ENCODE assay signal across 1 cellular context in the genomic region with DNA sequence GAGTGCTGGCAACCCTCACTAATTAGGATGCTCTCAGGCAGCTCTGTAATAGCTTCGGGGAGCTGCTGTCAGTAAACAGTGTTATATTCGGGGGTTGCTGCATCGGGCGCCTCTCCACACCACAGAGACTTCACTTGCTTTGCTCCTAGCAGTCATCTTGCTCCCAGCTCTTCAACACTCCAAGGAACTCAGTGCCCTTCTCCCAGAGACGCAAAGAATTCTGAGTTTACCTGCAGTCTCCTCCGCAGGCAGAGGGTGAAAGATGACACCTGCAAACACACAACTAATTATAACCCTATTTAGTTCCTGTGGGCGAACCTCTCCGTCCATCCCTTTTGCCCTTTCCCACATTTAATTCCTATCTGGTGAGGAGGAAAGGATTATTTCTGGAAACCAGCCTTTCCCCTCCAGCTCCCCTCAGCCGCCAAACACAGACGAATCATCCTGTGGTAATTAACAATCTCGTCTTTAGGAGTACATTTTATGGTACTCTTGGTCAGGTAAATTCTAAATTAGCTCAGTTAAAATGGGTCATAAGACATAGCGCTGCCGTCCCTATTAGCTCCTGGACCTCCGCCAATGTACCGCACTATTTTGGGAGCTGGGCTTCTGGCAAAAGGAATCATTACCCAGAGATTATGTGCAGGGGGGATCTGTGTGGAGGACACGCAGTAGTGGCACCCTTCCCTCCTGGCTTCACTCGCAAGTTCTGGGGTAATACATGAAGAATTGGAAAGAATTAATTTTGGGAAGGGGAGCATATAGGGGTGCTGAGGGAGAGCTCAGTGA.
TF ChIP-seq lines count a peak whose summit lies in the region.

No MANE protein-coding gene starts in this region.

TF ChIP-seq in GM23338, 12 proteins besides CTCF, POLR2A, EP300 and RAD21 (continued from another document):
- TF ChIP-seq, protein P1, sequence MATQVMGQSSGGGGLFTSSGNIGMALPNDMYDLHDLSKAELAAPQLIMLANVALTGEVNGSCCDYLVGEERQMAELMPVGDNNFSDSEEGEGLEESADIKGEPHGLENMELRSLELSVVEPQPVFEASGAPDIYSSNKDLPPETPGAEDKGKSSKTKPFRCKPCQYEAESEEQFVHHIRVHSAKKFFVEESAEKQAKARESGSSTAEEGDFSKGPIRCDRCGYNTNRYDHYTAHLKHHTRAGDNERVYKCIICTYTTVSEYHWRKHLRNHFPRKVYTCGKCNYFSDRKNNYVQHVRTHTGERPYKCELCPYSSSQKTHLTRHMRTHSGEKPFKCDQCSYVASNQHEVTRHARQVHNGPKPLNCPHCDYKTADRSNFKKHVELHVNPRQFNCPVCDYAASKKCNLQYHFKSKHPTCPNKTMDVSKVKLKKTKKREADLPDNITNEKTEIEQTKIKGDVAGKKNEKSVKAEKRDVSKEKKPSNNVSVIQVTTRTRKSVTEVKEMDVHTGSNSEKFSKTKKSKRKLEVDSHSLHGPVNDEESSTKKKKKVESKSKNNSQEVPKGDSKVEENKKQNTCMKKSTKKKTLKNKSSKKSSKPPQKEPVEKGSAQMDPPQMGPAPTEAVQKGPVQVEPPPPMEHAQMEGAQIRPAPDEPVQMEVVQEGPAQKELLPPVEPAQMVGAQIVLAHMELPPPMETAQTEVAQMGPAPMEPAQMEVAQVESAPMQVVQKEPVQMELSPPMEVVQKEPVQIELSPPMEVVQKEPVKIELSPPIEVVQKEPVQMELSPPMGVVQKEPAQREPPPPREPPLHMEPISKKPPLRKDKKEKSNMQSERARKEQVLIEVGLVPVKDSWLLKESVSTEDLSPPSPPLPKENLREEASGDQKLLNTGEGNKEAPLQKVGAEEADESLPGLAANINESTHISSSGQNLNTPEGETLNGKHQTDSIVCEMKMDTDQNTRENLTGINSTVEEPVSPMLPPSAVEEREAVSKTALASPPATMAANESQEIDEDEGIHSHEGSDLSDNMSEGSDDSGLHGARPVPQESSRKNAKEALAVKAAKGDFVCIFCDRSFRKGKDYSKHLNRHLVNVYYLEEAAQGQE (IDR thresholded peaks at IDR 0.05; ENCODE audit: unreplicated experiment): no peak
- no peak for TF ChIP-seq ZNF331 (CRISPR knock-in tag; IDR thresholded peaks at IDR 0.05; ENCODE audit: low read depth)
- TF ChIP-seq POLR2AphosphoS5 (IDR thresholded peaks at IDR 0.05; ENCODE audit: low read depth): no peak
- TF ChIP-seq, protein P2, sequence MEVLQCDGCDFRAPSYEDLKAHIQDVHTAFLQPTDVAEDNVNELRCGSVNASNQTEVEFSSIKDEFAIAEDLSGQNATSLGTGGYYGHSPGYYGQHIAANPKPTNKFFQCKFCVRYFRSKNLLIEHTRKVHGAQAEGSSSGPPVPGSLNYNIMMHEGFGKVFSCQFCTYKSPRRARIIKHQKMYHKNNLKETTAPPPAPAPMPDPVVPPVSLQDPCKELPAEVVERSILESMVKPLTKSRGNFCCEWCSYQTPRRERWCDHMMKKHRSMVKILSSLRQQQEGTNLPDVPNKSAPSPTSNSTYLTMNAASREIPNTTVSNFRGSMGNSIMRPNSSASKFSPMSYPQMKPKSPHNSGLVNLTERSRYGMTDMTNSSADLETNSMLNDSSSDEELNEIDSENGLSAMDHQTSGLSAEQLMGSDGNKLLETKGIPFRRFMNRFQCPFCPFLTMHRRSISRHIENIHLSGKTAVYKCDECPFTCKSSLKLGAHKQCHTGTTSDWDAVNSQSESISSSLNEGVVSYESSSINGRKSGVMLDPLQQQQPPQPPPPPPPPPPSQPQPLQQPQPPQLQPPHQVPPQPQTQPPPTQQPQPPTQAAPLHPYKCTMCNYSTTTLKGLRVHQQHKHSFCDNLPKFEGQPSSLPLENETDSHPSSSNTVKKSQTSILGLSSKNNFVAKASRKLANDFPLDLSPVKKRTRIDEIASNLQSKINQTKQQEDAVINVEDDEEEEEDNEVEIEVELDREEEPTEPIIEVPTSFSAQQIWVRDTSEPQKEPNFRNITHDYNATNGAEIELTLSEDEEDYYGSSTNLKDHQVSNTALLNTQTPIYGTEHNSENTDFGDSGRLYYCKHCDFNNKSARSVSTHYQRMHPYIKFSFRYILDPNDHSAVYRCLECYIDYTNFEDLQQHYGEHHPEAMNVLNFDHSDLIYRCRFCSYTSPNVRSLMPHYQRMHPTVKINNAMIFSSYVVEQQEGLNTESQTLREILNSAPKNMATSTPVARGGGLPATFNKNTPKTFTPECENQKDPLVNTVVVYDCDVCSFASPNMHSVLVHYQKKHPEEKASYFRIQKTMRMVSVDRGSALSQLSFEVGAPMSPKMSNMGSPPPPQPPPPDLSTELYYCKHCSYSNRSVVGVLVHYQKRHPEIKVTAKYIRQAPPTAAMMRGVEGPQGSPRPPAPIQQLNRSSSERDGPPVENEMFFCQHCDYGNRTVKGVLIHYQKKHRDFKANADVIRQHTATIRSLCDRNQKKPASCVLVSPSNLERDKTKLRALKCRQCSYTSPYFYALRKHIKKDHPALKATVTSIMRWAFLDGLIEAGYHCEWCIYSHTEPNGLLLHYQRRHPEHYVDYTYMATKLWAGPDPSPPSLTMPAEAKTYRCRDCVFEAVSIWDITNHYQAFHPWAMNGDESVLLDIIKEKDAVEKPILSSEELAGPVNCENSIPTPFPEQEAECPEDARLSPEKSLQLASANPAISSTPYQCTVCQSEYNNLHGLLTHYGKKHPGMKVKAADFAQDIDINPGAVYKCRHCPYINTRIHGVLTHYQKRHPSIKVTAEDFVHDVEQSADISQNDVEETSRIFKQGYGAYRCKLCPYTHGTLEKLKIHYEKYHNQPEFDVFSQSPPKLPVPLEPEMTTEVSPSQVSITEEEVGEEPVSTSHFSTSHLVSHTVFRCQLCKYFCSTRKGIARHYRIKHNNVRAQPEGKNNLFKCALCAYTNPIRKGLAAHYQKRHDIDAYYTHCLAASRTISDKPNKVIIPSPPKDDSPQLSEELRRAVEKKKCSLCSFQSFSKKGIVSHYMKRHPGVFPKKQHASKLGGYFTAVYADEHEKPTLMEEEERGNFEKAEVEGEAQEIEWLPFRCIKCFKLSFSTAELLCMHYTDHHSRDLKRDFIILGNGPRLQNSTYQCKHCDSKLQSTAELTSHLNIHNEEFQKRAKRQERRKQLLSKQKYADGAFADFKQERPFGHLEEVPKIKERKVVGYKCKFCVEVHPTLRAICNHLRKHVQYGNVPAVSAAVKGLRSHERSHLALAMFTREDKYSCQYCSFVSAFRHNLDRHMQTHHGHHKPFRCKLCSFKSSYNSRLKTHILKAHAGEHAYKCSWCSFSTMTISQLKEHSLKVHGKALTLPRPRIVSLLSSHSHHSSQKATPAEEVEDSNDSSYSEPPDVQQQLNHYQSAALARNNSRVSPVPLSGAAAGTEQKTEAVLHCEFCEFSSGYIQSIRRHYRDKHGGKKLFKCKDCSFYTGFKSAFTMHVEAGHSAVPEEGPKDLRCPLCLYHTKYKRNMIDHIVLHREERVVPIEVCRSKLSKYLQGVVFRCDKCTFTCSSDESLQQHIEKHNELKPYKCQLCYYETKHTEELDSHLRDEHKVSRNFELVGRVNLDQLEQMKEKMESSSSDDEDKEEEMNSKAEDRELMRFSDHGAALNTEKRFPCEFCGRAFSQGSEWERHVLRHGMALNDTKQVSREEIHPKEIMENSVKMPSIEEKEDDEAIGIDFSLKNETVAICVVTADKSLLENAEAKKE (CRISPR knock-in tag; IDR thresholded peaks at IDR 0.05): no peak
- no peak for TF ChIP-seq ZNF114 (CRISPR knock-in tag; IDR thresholded peaks at IDR 0.05)
- TF ChIP-seq EZH2phosphoT487 (IDR thresholded peaks at IDR 0.05; ENCODE audit: unreplicated experiment): no peak
- no peak for TF ChIP-seq STAT1 (IDR thresholded peaks at IDR 0.05; ENCODE audit: unreplicated experiment)
- no peak for TF ChIP-seq CREB1 (CRISPR knock-in tag; IDR thresholded peaks at IDR 0.05; ENCODE audit: low read depth)
- no peak for TF ChIP-seq EZH2 (IDR thresholded peaks at IDR 0.05; ENCODE audit: low read depth, unreplicated experiment)
- TF ChIP-seq, protein P3, sequence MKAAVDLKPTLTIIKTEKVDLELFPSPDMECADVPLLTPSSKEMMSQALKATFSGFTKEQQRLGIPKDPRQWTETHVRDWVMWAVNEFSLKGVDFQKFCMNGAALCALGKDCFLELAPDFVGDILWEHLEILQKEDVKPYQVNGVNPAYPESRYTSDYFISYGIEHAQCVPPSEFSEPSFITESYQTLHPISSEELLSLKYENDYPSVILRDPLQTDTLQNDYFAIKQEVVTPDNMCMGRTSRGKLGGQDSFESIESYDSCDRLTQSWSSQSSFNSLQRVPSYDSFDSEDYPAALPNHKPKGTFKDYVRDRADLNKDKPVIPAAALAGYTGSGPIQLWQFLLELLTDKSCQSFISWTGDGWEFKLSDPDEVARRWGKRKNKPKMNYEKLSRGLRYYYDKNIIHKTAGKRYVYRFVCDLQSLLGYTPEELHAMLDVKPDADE (IDR thresholded peaks at IDR 0.05): no peak
TF ChIP-seq in GM23338: peak in this region for 0.
